4 cellular contexts compared by ENCODE assay signal in genomic region chr12:128712622-128713021, GRCh38.
"Had no signal": no experiment of that assay in that cellular context is flagged by ENCODE, and none has a peak within 500 bp of the region (broad histone marks: within the 10 kb centered on the region; RNA-seq: fewer than 3 reads in every experiment).

No MANE protein-coding gene starts in this region.

- H3K27ac ChIP-seq: HL-60 had no signal

- H3K4me3 ChIP-seq: K562 had no signal

- DNase-seq: IMR-90, KBM-7 had no signal
